In the genomic region with DNA sequence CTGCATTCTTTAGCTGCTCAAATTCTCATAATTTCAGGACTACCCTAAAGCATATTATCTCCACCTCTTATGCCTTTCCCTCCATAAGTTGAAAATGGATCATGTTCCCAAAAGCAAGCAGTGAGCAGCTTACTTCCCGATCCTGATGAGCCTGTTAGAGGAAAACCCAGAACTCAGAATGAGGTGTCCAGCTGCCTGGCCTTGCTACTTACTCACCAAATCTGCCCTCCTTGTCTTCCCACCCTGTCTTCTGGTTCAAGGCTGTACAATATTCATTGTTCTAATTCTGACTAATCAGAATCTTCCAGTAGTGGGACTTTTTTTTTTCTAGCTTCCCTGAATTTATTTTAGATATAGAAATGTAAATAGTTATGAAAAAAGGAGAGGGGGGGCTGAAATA, we compare ENCODE assay signal across 11 cellular contexts. TPM values are rescaled to one million over a fixed set of nuclear protein-coding genes. Genes with fewer than 3 reads are reported as not detected.
DNase-seq lines count a peak whose midpoint lies in the region; ATAC-seq and TF ChIP-seq lines count a peak whose summit lies in the region.
"Had no signal": no experiment of that assay in that cellular context is flagged by ENCODE, and none has a peak within 500 bp of the region (broad histone marks: within the 10 kb centered on the region; RNA-seq: fewer than 3 reads in every experiment).

No MANE protein-coding gene starts in this region.

- H3K27ac ChIP-seq in foreskin keratinocyte (peak overlapping the region; percentile 94), tibial artery (peak overlapping the region; percentile 96 to 98)
- H3K27ac ChIP-seq: BLaER1, KMS-11 had no signal

- H3K4me1 ChIP-seq in foreskin keratinocyte (peaks cover 25% of the 10 kb centered on the region), tibial artery (peaks cover 0 to 85% (median 49%) of the 10 kb centered on the region in 4 donors)

- ATAC-seq in activated CD8-positive, alpha-beta memory T cell treated with anti-CD3 and anti-CD28 coated beads, Interleukin-2, amount 10 ng/mL, durations not matched to agents 7 days and 5 days: peak; percentile 38
- peak; percentile 80 for ATAC-seq in foreskin keratinocyte

- H3K4me3 Mint-ChIP-seq in activated CD8-positive, alpha-beta memory T cell treated with anti-CD3 and anti-CD28 coated beads, Interleukin-2, amount 10 ng/mL, durations not matched to agents 7 days and 5 days: peak overlapping the region; percentile 45
- H3K4me3 Mint-ChIP-seq in endothelial cell (ENCODE audit: unreplicated experiment): no peak overlapping the region

- H3K27me3 ChIP-seq in foreskin keratinocyte: no peaks in the 10 kb centered on the region
- no peaks in the 10 kb centered on the region for H3K27me3 ChIP-seq in tibial artery
- H3K27me3 ChIP-seq: BLaER1 had no signal

- no peaks in the 10 kb centered on the region for H3K9me3 Mint-ChIP-seq in activated CD8-positive, alpha-beta memory T cell treated with anti-CD3 and anti-CD28 coated beads, Interleukin-2, amount 10 ng/mL, durations not matched to agents 7 days and 5 days (ENCODE audit: low read depth)
- H3K9me3 Mint-ChIP-seq in endothelial cell (ENCODE audit: unreplicated experiment): no peaks in the 10 kb centered on the region

- CTCF ChIA-PET in activated CD8-positive, alpha-beta memory T cell treated with anti-CD3 and anti-CD28 coated beads, Interleukin-2, amount 10 ng/mL, durations not matched to agents 7 days and 5 days (lab: Charles Lee): interaction anchor here (0.8 to 5.7 kb wide), 6 partner anchors 11 to 62 kb away, joined by 3 to 19 read pairs (median 9); partner anchors contain the start of genes DCUN1D3 and LYRM1

- no peak overlapping the region for H3K4me3 ChIP-seq in tibial artery
- H3K4me3 ChIP-seq: BLaER1 had no signal

- H3K4me1 Mint-ChIP-seq in activated CD8-positive, alpha-beta memory T cell treated with anti-CD3 and anti-CD28 coated beads, Interleukin-2, amount 10 ng/mL, durations not matched to agents 7 days and 5 days: peaks cover 66% of the 10 kb centered on the region
- peaks cover 16% of the 10 kb centered on the region for H3K4me1 Mint-ChIP-seq in endothelial cell (ENCODE audit: unreplicated experiment)

- DNase-seq in activated CD8-positive, alpha-beta memory T cell treated with anti-CD3 and anti-CD28 coated beads, Interleukin-2, amount 10 ng/mL, durations not matched to agents 7 days and 5 days: peak; percentile 46
- no peak for DNase-seq in activated CD8-positive, alpha-beta memory T cell treated with anti-CD3 and anti-CD28 coated beads, Interleukin-2, amount 50 U/mL, for 48 hours
- DNase-seq in activated T-cell treated with anti-CD3 and anti-CD28 coated beads, Interleukin-2, amount 50 U/mL, for 48 hours: peak; percentile 31
- DNase-seq in foreskin keratinocyte (peak; percentile 66 to 88), tibial artery (no peak), endothelial cell (ENCODE audit: low spot score) (no peak), NCI-H1694 (lab: John Stamatoyannopoulos, UW) (no peak), occipital lobe (lab: John Stamatoyannopoulos, UW) (no peak)
- DNase-seq: mesendoderm had no signal

- TF ChIP-seq CTCF in foreskin keratinocyte (conservative IDR thresholded peaks at IDR 0.05) (no peak), tibial artery (IDR thresholded peaks at IDR 0.05) (no peak), endothelial cell (IDR thresholded peaks at IDR 0.05; ENCODE audit: unreplicated experiment) (no peak)

- intact Hi-C loops in tibial artery (cut with DNase I; ENCODE audit: low total_unique reads): no loop called here

- H3K27me3 Mint-ChIP-seq in activated CD8-positive, alpha-beta memory T cell treated with anti-CD3 and anti-CD28 coated beads, Interleukin-2, amount 10 ng/mL, durations not matched to agents 7 days and 5 days: no peaks in the 10 kb centered on the region
- no peaks in the 10 kb centered on the region for H3K27me3 Mint-ChIP-seq in endothelial cell (ENCODE audit: unreplicated experiment)

- H3K36me3 Mint-ChIP-seq in activated CD8-positive, alpha-beta memory T cell treated with anti-CD3 and anti-CD28 coated beads, Interleukin-2, amount 10 ng/mL, durations not matched to agents 7 days and 5 days: peaks cover 41% of the 10 kb centered on the region
- peaks cover 7% of the 10 kb centered on the region for H3K36me3 Mint-ChIP-seq in endothelial cell (ENCODE audit: low read depth, unreplicated experiment)

- peaks cover 0 to 3% (median 0%) of the 10 kb centered on the region in 3 donors for H3K36me3 ChIP-seq in tibial artery

- peak overlapping the region; percentile 82 for H3K27ac Mint-ChIP-seq in activated CD8-positive, alpha-beta memory T cell treated with anti-CD3 and anti-CD28 coated beads, Interleukin-2, amount 10 ng/mL, durations not matched to agents 7 days and 5 days
- no peak overlapping the region for H3K27ac Mint-ChIP-seq in endothelial cell (ENCODE audit: unreplicated experiment)

- no peaks in the 10 kb centered on the region for H3K9me3 ChIP-seq in tibial artery

RNA-seq across cellular contexts. Expression of gene LYRM1, which starts 10.8 kb away (rescaled TPM):
- 10 to 100 TPM; 38.6 to 47.7 TPM for total RNA-seq in activated CD8-positive, alpha-beta memory T cell treated with anti-CD3 and anti-CD28 coated beads, Interleukin-2, amount 10 ng/mL, durations not matched to agents 7 days and 5 days
- total RNA-seq in foreskin keratinocyte (24.9 and 25.3 TPM in 2 replicates), endothelial cell (ENCODE audit: unreplicated experiment) (14.0 TPM), occipital lobe (66.9 TPM)
- 19.1 and 19.7 TPM in 2 replicates for polyA plus RNA-seq in foreskin keratinocyte

RNA-seq across cellular contexts. Expression of gene DCUN1D3, which starts 11.2 kb away (rescaled TPM):
- total RNA-seq in activated CD8-positive, alpha-beta memory T cell treated with anti-CD3 and anti-CD28 coated beads, Interleukin-2, amount 10 ng/mL, durations not matched to agents 7 days and 5 days: 10 to 100 TPM; 18.1 to 24.4 TPM
- total RNA-seq in foreskin keratinocyte (10.9 and 11.3 TPM in 2 replicates), endothelial cell (ENCODE audit: unreplicated experiment) (17.2 TPM), occipital lobe (18.9 TPM)
- polyA plus RNA-seq in foreskin keratinocyte: 2.9 and 3.5 TPM in 2 replicates

Comparison
In these comparisons a context has a peak if more than half of its experiments do, and no peak if none do; other contexts are left out.
1. DNase-seq: peak in activated CD8-positive, alpha-beta memory T cell treated with anti-CD3 and anti-CD28 coated beads, Interleukin-2, amount 10 ng/mL, durations not matched to agents 7 days and 5 days (single experiment), activated T-cell treated with anti-CD3 and anti-CD28 coated beads, Interleukin-2, amount 50 U/mL, for 48 hours (2 of 2) and foreskin keratinocyte (2 of 2); none in activated CD8-positive, alpha-beta memory T cell treated with anti-CD3 and anti-CD28 coated beads, Interleukin-2, amount 50 U/mL, for 48 hours (single experiment), tibial artery (0 of 2), endothelial cell (single experiment), NCI-H1694 (single experiment) and occipital lobe (single experiment).